15 cellular contexts compared by ENCODE assay signal in the genomic region with DNA sequence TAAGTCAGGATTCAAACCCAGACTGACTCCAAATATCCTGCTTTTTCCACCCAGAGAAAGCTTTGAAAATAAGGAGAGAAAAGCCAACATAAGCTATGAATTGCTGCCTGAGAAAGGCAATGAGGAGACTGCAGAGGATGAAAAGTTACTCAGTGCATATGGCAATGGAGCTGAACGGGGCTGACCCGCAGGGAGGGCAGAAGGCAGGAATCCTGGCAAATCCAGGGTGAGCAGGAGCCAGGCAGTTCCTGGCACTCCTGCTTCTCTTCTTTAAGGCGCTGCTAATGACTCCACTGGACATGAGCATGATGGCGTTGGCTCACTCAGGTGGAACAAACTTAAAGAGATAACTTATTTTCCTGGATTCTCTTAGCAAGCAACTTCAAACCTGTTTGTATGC.
"Had no signal": no experiment of that assay in that cellular context is flagged by ENCODE, and none has a peak within 500 bp of the region (broad histone marks: within the 10 kb centered on the region; RNA-seq: fewer than 3 reads in every experiment).

No MANE protein-coding gene starts in this region.

- H3K4me3 Mint-ChIP-seq: mesothelial cell of epicardium, natural killer cell had no signal

- H3K27ac ChIP-seq: heart left ventricle, right atrium auricular region, sigmoid colon, skin epidermis, stomach, thoracic aorta had no signal

- H3K4me3 ChIP-seq: heart left ventricle, right atrium auricular region, sigmoid colon, skin epidermis, stomach, thoracic aorta had no signal

- H3K9me3 Mint-ChIP-seq: natural killer cell had no signal

- H3K9me3 ChIP-seq: heart left ventricle, right atrium auricular region, sigmoid colon, stomach, thoracic aorta had no signal

- H3K27me3 ChIP-seq: right atrium auricular region, sigmoid colon, stomach had no signal

- H3K27ac Mint-ChIP-seq: mesothelial cell of epicardium, natural killer cell had no signal

- ATAC-seq: esophagus mucosa, heart left ventricle, left colon, natural killer cell had no signal

- H3K36me3 ChIP-seq: heart left ventricle, right atrium auricular region, sigmoid colon, stomach, thoracic aorta had no signal

- H3K36me3 Mint-ChIP-seq: mesothelial cell of epicardium, natural killer cell had no signal

- DNase-seq: effector memory CD4-positive, alpha-beta T cell; heart left ventricle; hippocampal formation; left colon; natural killer cell; posterior cingulate gyrus; sigmoid colon; stimulated activated naive CD4-positive, alpha-beta T cell; stomach; trophoblast cell had no signal

- H3K4me1 Mint-ChIP-seq: natural killer cell had no signal

- H3K4me1 ChIP-seq: heart left ventricle, right atrium auricular region, sigmoid colon had no signal
